16 cellular contexts compared by ENCODE assay signal in genomic region chrX:9324676-9325075, GRCh38.
A peak's percentile ranks its signal among the peaks of the same experiment; 100 is the strongest.
DNase-seq lines count a peak whose midpoint lies in the region; ATAC-seq, FAIRE-seq and TF ChIP-seq lines count a peak whose summit lies in the region.
"Had no signal": no experiment of that assay in that cellular context is flagged by ENCODE, and none has a peak within 500 bp of the region (broad histone marks: within the 10 kb centered on the region; RNA-seq: fewer than 3 reads in every experiment).

No MANE protein-coding gene starts in this region.

- no peak for TF ChIP-seq CTCF in liver (IDR thresholded peaks at IDR 0.05; ENCODE audit: low read depth, low read length, missing input control)
- TF ChIP-seq CTCF in HepG2 (CRISPR knock-in tag; IDR thresholded peaks at IDR 0.05) = no peak
- TF ChIP-seq CTCF in endothelial cell of umbilical vein (IDR thresholded peaks at IDR 0.05; ENCODE audit: extremely low read depth in 1 of 2, insufficient read depth in 1 of 2, low read depth in 1 of 2, low read length in 2 of 2) = no peak
- no peak for TF ChIP-seq CTCF in right lobe of liver (IDR thresholded peaks at IDR 0.05)
- TF ChIP-seq CTCF in esophagus squamous epithelium (IDR thresholded peaks at IDR 0.05) = no peak

- no peak for TF ChIP-seq POLR2A in HepG2 (IDR thresholded peaks at IDR 0.05; ENCODE audit: insufficient read depth in 1 of 2, low read depth in 2 of 2, low read length in 2 of 2)
- no peak for TF ChIP-seq POLR2A in endothelial cell of umbilical vein (IDR thresholded peaks at IDR 0.05; ENCODE audit: low read depth, low read length)
- no peak for TF ChIP-seq POLR2A in right lobe of liver (IDR thresholded peaks at IDR 0.05)
- TF ChIP-seq POLR2A in esophagus squamous epithelium (IDR thresholded peaks at IDR 0.05) = no peak

- no peak overlapping the region for H3K27ac ChIP-seq in liver (ENCODE audit: low read depth in 1 of 2, low read length in 2 of 2)
- H3K27ac ChIP-seq in HepG2 (ENCODE audit: extremely low read length, insufficient read depth, low read length) = no peak overlapping the region
- no peak overlapping the region for H3K27ac ChIP-seq in endothelial cell of umbilical vein (ENCODE audit: insufficient read depth, low read depth, low read length)
- no peak overlapping the region for H3K27ac ChIP-seq in right lobe of liver
- no peak overlapping the region for H3K27ac ChIP-seq in esophagus squamous epithelium
- H3K27ac ChIP-seq: BLaER1 treated with 17β-estradiol and CSF1 and Interleukin-3, amounts not matched to agents 10 nM and 100 nM had no signal

- intact Hi-C loops in HepG2 (cut with micrococcal nuclease; ENCODE audit: unreplicated experiment) = no loop called here
- intact Hi-C loops in endothelial cell of umbilical vein (cut with micrococcal nuclease) = no loop called here
- intact Hi-C loops in right lobe of liver (cut with DNase I) = no loop called here
- intact Hi-C loops in esophagus squamous epithelium (cut with DNase I) = no loop called here

- H4K20me1 ChIP-seq in HepG2 (ENCODE audit: insufficient read depth, low read length) = no peaks in the 10 kb centered on the region
- H4K20me1 ChIP-seq in endothelial cell of umbilical vein (replicated peaks; ENCODE audit: control insufficient read depth, extremely low read depth, insufficient read depth, low read length) = no peaks in the 10 kb centered on the region
- H4K20me1 ChIP-seq: BLaER1 treated with 17β-estradiol and CSF1 and Interleukin-3, amounts not matched to agents 10 nM and 100 nM had no signal

- POLR2A ChIA-PET in HepG2 (lab: Yijun Ruan, JAX) (no interaction called here), endothelial cell of umbilical vein (lab: Charles Lee) (no interaction called here)

- no peaks in the 10 kb centered on the region for H3K9me1 ChIP-seq in endothelial cell of umbilical vein (replicated peaks; ENCODE audit: control insufficient read depth, extremely low read depth, insufficient read depth, low read length)

- TF ChIP-seq EP300 in HepG2 (IDR thresholded peaks at IDR 0.05; ENCODE audit: low read depth in 2 of 2, low read length in 2 of 2) = no peak
- TF ChIP-seq EP300 in HepG2 (CRISPR knock-in tag; IDR thresholded peaks at IDR 0.05; ENCODE audit: borderline replicate concordance) = no peak

- no peak overlapping the region for H3K4me3 ChIP-seq in liver (ENCODE audit: low read depth in 1 of 3, low read length in 3 of 3)
- H3K4me3 ChIP-seq in HepG2 (replicated peaks in 1 of 3; ENCODE audit: insufficient read depth in 1 of 3, low read depth in 2 of 3, low read length in 3 of 3) = no peak overlapping the region
- no peak overlapping the region for H3K4me3 ChIP-seq in endothelial cell of umbilical vein (replicated peaks in 1 of 3; ENCODE audit: insufficient read depth in 1 of 3, low read depth in 1 of 3, low read length in 3 of 3)
- H3K4me3 ChIP-seq in right lobe of liver = no peak overlapping the region
- no peak overlapping the region for H3K4me3 ChIP-seq in esophagus squamous epithelium
- H3K4me3 ChIP-seq: BLaER1 treated with 17β-estradiol and CSF1 and Interleukin-3, amounts not matched to agents 10 nM and 100 nM had no signal

- 52% methylated on average over 3 of the region's 3 CpGs for WGBS in liver
- 4% methylated on average over 3 of the region's 3 CpGs for WGBS in HepG2 (ENCODE audit: low lambda C conversion rate)
- 38% methylated on average over 3 of the region's 3 CpGs for WGBS in right lobe of liver (ENCODE audit: insufficient coverage, low coverage, low lambda C conversion rate, missing lambda C conversion rate)
- 64 to 70% methylated on average over 3 of the region's 3 CpGs for WGBS in esophagus squamous epithelium, 2 donors

- in situ Hi-C loops in HepG2 (cut with HindIII; ENCODE audit: extremely low pct_ligation_motif_present, low pct_unique_long_range_greater_than_20kb) = no loop called here

- ATAC-seq in HepG2 (no peak), right lobe of liver (peak; percentile 51 to 84 (median 82)), GM18498 (IDR thresholded peaks at IDR 0.05; ENCODE audit: unreplicated experiment) (no peak)

- peaks cover 0 to 3% (median 0%) of the 10 kb centered on the region in 4 donors for H3K4me1 ChIP-seq in liver (ENCODE audit: control insufficient read depth in 4 of 4, insufficient read depth in 4 of 4, low read length in 3 of 4)
- no peaks in the 10 kb centered on the region for H3K4me1 ChIP-seq in HepG2 (ENCODE audit: insufficient read depth, low read length)
- no peaks in the 10 kb centered on the region for H3K4me1 ChIP-seq in endothelial cell of umbilical vein (ENCODE audit: control insufficient read depth, extremely low read depth, insufficient read depth, low read length)
- no peaks in the 10 kb centered on the region for H3K4me1 ChIP-seq in right lobe of liver
- no peaks in the 10 kb centered on the region for H3K4me1 ChIP-seq in esophagus squamous epithelium

- H3K4me2 ChIP-seq in HepG2 (ENCODE audit: low read depth, low read length) = no peak overlapping the region
- H3K4me2 ChIP-seq in endothelial cell of umbilical vein (ENCODE audit: insufficient read depth, low read length) = no peak overlapping the region
- H3K4me2 ChIP-seq: BLaER1 treated with 17β-estradiol and CSF1 and Interleukin-3, amounts not matched to agents 10 nM and 100 nM had no signal

- DNase-seq in HepG2 (ENCODE audit: low spot score) (no peak), endothelial cell of umbilical vein (ENCODE audit: low read depth, low spot score) (no peak), right lobe of liver (no peak), CD1c-positive myeloid dendritic cell (ENCODE audit: extremely low spot score) (no peak), esophagus squamous epithelium (lab: John Stamatoyannopoulos, UW) (no peak)
- DNase-seq: ACHN; CD4-positive, alpha-beta memory T cell; DMS79; GOT3; H9; IMR-90 had no signal

- dilution Hi-C loops in endothelial cell of umbilical vein (cut with MboI; ENCODE audit: extremely low pct_ligation_motif_present, low sequenced_read_pairs) = no loop called here

- no peak overlapping the region for H3K9ac ChIP-seq in liver (ENCODE audit: low read depth in 1 of 2, low read length in 2 of 2)
- H3K9ac ChIP-seq in HepG2 (ENCODE audit: insufficient read depth, low read depth, low read length) = no peak overlapping the region
- no peak overlapping the region for H3K9ac ChIP-seq in endothelial cell of umbilical vein (replicated peaks; ENCODE audit: extremely low read depth, insufficient read depth, low read length)
- H3K9ac ChIP-seq: BLaER1 treated with 17β-estradiol and CSF1 and Interleukin-3, amounts not matched to agents 10 nM and 100 nM had no signal

- H3K36me3 ChIP-seq in liver (ENCODE audit: control insufficient read depth in 4 of 4, insufficient read depth in 3 of 4, low read depth in 1 of 4, low read length in 3 of 4) = no peaks in the 10 kb centered on the region
- H3K36me3 ChIP-seq in HepG2 (replicated peaks in 1 of 2; ENCODE audit: control insufficient read depth in 1 of 2, insufficient read depth in 2 of 2, low read length in 2 of 2) = no peaks in the 10 kb centered on the region
- no peaks in the 10 kb centered on the region for H3K36me3 ChIP-seq in endothelial cell of umbilical vein (ENCODE audit: control insufficient read depth in 2 of 2, extremely low read depth in 1 of 2, insufficient read depth in 2 of 2, low read length in 2 of 2)
- no peaks in the 10 kb centered on the region for H3K36me3 ChIP-seq in right lobe of liver
- H3K36me3 ChIP-seq in esophagus squamous epithelium = no peaks in the 10 kb centered on the region
- H3K36me3 ChIP-seq: BLaER1 treated with 17β-estradiol and CSF1 and Interleukin-3, amounts not matched to agents 10 nM and 100 nM had no signal

- no peak overlapping the region for H2AFZ ChIP-seq in HepG2 (ENCODE audit: low read length)
- H2AFZ ChIP-seq in endothelial cell of umbilical vein (ENCODE audit: low read depth, low read length) = no peak overlapping the region

- no peak for FAIRE-seq in HepG2 (lab: Jason Lieb, UNC)
- peak; percentile 12 for FAIRE-seq in endothelial cell of umbilical vein (lab: Jason Lieb, UNC)
- FAIRE-seq: GM12891, GM19239 had no signal

- no peaks in the 10 kb centered on the region for H3K27me3 ChIP-seq in liver (ENCODE audit: control insufficient read depth in 4 of 4, insufficient read depth in 4 of 4, low read length in 3 of 4)
- no peaks in the 10 kb centered on the region for H3K27me3 ChIP-seq in HepG2 (ENCODE audit: control insufficient read depth in 1 of 2, insufficient read depth in 2 of 2, low read length in 2 of 2)
- H3K27me3 ChIP-seq in endothelial cell of umbilical vein (ENCODE audit: control insufficient read depth in 2 of 2, insufficient read depth in 2 of 2, low read length in 2 of 2) = no peaks in the 10 kb centered on the region
- H3K27me3 ChIP-seq in right lobe of liver = no peaks in the 10 kb centered on the region
- H3K27me3 ChIP-seq in esophagus squamous epithelium = no peaks in the 10 kb centered on the region
- H3K27me3 ChIP-seq: BLaER1 treated with 17β-estradiol and CSF1 and Interleukin-3, amounts not matched to agents 10 nM and 100 nM had no signal

- H3K9me3 ChIP-seq in liver (ENCODE audit: control insufficient read depth in 4 of 4, low read length in 3 of 4) (no peaks in the 10 kb centered on the region), HepG2 (ENCODE audit: low read length) (no peaks in the 10 kb centered on the region), endothelial cell of umbilical vein (replicated peaks; ENCODE audit: control insufficient read depth, insufficient read depth, low read length) (no peaks in the 10 kb centered on the region), right lobe of liver (no peaks in the 10 kb centered on the region), esophagus squamous epithelium (no peaks in the 10 kb centered on the region)

- BruUV-seq in HepG2 (replicated peaks; lab: Mats Ljungman, UMichigan) = no TSS peak
- BruUV-seq in endothelial cell of umbilical vein (replicated peaks; lab: Mats Ljungman, UMichigan) = no TSS peak

- H3K79me2 ChIP-seq in HepG2 (ENCODE audit: insufficient read depth, low read length) = no peaks in the 10 kb centered on the region
- H3K79me2 ChIP-seq in endothelial cell of umbilical vein (ENCODE audit: control insufficient read depth, insufficient read depth, low read length) = no peaks in the 10 kb centered on the region

- TF ChIP-seq RAD21 in liver (IDR thresholded peaks at IDR 0.05) (peak; percentile 16 to 28), HepG2 (CRISPR knock-in tag; IDR thresholded peaks at IDR 0.05) (no peak)

- CTCF ChIA-PET in HepG2 (lab: Yijun Ruan, JAX; ENCODE audit: low intra/inter-chr PET ratio, low total read pairs) (no interaction called here), endothelial cell of umbilical vein (lab: Charles Lee) (no interaction called here)

TF ChIP-seq in HepG2, 621 proteins besides CTCF, POLR2A, EP300 and RAD21 (continues in another document):
- TF ChIP-seq HMG20B (CRISPR knock-in tag; conservative IDR thresholded peaks at IDR 0.05) (no peak), ZNF343 (CRISPR knock-in tag; IDR thresholded peaks at IDR 0.05) (no peak), HDAC2 (CRISPR knock-in tag; IDR thresholded peaks at IDR 0.05) (no peak), HNF4A (CRISPR knock-in tag; IDR thresholded peaks at IDR 0.05) (no peak), ZMYM3 (CRISPR knock-in tag; IDR thresholded peaks at IDR 0.05) (no peak)

TF ChIP-seq in endothelial cell of umbilical vein, 7 proteins besides CTCF, POLR2A, EP300 and RAD21 (continues in another document):
- TF ChIP-seq EZH2 (IDR thresholded peaks at IDR 0.05; ENCODE audit: borderline replicate concordance, low read depth, low read length, severe bottlenecking) (no peak), GATA2 (IDR thresholded peaks at IDR 0.05; ENCODE audit: insufficient read depth, insufficient read length, low read depth, low read length) (no peak)

Comparison
In these comparisons a context has a peak if more than half of its experiments do, and no peak if none do; other contexts are left out.
1. ATAC-seq: peak in right lobe of liver (4 of 4); none in HepG2 (single experiment) and GM18498 (single experiment).